ENCODE assay signal across 8 cellular contexts in genomic region chr10:69318087-69318996, GRCh38. TPM values are rescaled to one million over a fixed set of nuclear protein-coding genes. Genes with fewer than 3 reads are reported as not detected.
DNase-seq lines count a peak whose midpoint lies in the region; TF ChIP-seq lines count a peak whose summit lies in the region.

No MANE protein-coding gene starts in this region.

- H3K4me3 ChIP-seq in SK-N-MC (peak overlapping the region; percentile 76), thymus (ENCODE audit: low read length) (peak overlapping the region; percentile 96)

- H3K4me3 Mint-ChIP-seq in glutamatergic neuron (ENCODE audit: unreplicated experiment) (peak overlapping the region; percentile 97), osteocyte (ENCODE audit: unreplicated experiment) (peak overlapping the region; percentile 96)

- 2% methylated on average over 108 of the region's 108 CpGs for WGBS in thymus

- no peak overlapping the region for H3K9ac ChIP-seq in SK-N-MC (ENCODE audit: insufficient read length)

- H3K9me3 Mint-ChIP-seq in glutamatergic neuron (ENCODE audit: unreplicated experiment): peaks cover 13% of the 10 kb centered on the region
- H3K9me3 Mint-ChIP-seq in osteocyte (ENCODE audit: unreplicated experiment): no peaks in the 10 kb centered on the region

- H3K27me3 ChIP-seq in thymus (ENCODE audit: control insufficient read depth, insufficient read depth): no peaks in the 10 kb centered on the region

- H3K9me3 ChIP-seq in SK-N-MC (ENCODE audit: low read depth, low read length): no peaks in the 10 kb centered on the region
- no peaks in the 10 kb centered on the region for H3K9me3 ChIP-seq in thymus (ENCODE audit: control insufficient read depth)

- H3K36me3 ChIP-seq in SK-N-MC (ENCODE audit: insufficient read depth, low read length) (no peaks in the 10 kb centered on the region), thymus (ENCODE audit: control insufficient read depth, insufficient read depth) (peaks cover 4% of the 10 kb centered on the region)

- DNase-seq in GDM1 (lab: John Stamatoyannopoulos, UW) (peak; percentile 91), GOT3 (lab: John Stamatoyannopoulos, UW) (peak; percentile 68), LoVo (ENCODE audit: low spot score) (peak; percentile 92), SK-N-MC (ENCODE audit: low read depth, low spot score) (no peak), glutamatergic neuron (peak; percentile 94), osteocyte (ENCODE audit: extremely low spot score, unreplicated experiment) (peak; percentile 95)
- peak; percentile 93 for DNase-seq in activated naive CD4-positive, alpha-beta T cell treated with anti-CD3 and anti-CD28 coated beads, Interleukin-2, amount 50 U/mL, for 16 hours

- TF ChIP-seq CTCF in glutamatergic neuron (IDR thresholded peaks at IDR 0.05; ENCODE audit: partially characterized antibody, unreplicated experiment): no peak
- no peak for TF ChIP-seq CTCF in osteocyte (IDR thresholded peaks at IDR 0.05)

- H3K4me1 ChIP-seq in thymus (ENCODE audit: control insufficient read depth, insufficient read depth, low read length): peaks cover 26% of the 10 kb centered on the region

- H3K4me1 Mint-ChIP-seq in glutamatergic neuron (ENCODE audit: low read depth, unreplicated experiment) (peaks cover 26% of the 10 kb centered on the region), osteocyte (ENCODE audit: unreplicated experiment) (peaks cover 32% of the 10 kb centered on the region)

- H3K27me3 Mint-ChIP-seq in glutamatergic neuron (ENCODE audit: unreplicated experiment) (peaks cover 13% of the 10 kb centered on the region), osteocyte (ENCODE audit: unreplicated experiment) (no peaks in the 10 kb centered on the region)

- peaks cover 4% of the 10 kb centered on the region for H3K36me3 Mint-ChIP-seq in glutamatergic neuron (ENCODE audit: unreplicated experiment)
- no peaks in the 10 kb centered on the region for H3K36me3 Mint-ChIP-seq in osteocyte (ENCODE audit: unreplicated experiment)

- H3K27ac Mint-ChIP-seq in glutamatergic neuron (ENCODE audit: unreplicated experiment): no peak overlapping the region
- H3K27ac Mint-ChIP-seq in osteocyte (ENCODE audit: unreplicated experiment): no peak overlapping the region

- H3K27ac ChIP-seq in SK-N-MC (no peak overlapping the region), thymus (ENCODE audit: low read depth) (peak overlapping the region; percentile 95)

RNA-seq across cellular contexts. Expression of gene HK1, which starts 40.0 kb away (rescaled TPM):
- total RNA-seq in glutamatergic neuron (ENCODE audit: unreplicated experiment) (240 TPM), osteocyte (59.4 and 61.3 TPM in 2 replicates)
- polyA plus RNA-seq in thymus: 33.7 TPM
